ENCODE assay signal across 12 cellular contexts in genomic region chr14:68681256-68681655, GRCh38.
DNase-seq lines count a peak whose midpoint lies in the region; ATAC-seq, FAIRE-seq and TF ChIP-seq lines count a peak whose summit lies in the region.
"Had no signal": no experiment of that assay in that cellular context is flagged by ENCODE, and none has a peak within 500 bp of the region (broad histone marks: within the 10 kb centered on the region; RNA-seq: fewer than 3 reads in every experiment).

No MANE protein-coding gene starts in this region.

- POLR2A ChIA-PET in HepG2 (lab: Yijun Ruan, JAX): interaction anchor here (1.7 kb wide), 1 partner anchor 112 kb away, joined by 4 read pairs; the partner anchor contains the start of gene ZFP36L1

- CTCF ChIA-PET in HepG2 (lab: Yijun Ruan, JAX; ENCODE audit: low intra/inter-chr PET ratio, low total read pairs): no interaction called here

- H3K4me1 ChIP-seq in liver (ENCODE audit: control insufficient read depth in 4 of 4, insufficient read depth in 4 of 4, low read length in 3 of 4): peaks cover 4 to 18% (median 9%) of the 10 kb centered on the region in 4 donors
- peaks cover 82% of the 10 kb centered on the region for H3K4me1 ChIP-seq in HepG2 (ENCODE audit: insufficient read depth, low read length)
- peaks cover 53 to 63% (median 62%) of the 10 kb centered on the region in 4 donors for H3K4me1 ChIP-seq in esophagus muscularis mucosa
- peaks cover 20% of the 10 kb centered on the region for H3K4me1 ChIP-seq in parathyroid adenoma
- H3K4me1 ChIP-seq in BE2C: no peaks in the 10 kb centered on the region

- TF ChIP-seq RAD21 in liver (IDR thresholded peaks at IDR 0.05) (no peak), HepG2 (CRISPR knock-in tag; IDR thresholded peaks at IDR 0.05) (no peak)

- no peaks in the 10 kb centered on the region for H3K9me3 ChIP-seq in liver (ENCODE audit: control insufficient read depth in 4 of 4, low read length in 3 of 4)
- no peaks in the 10 kb centered on the region for H3K9me3 ChIP-seq in HepG2 (ENCODE audit: low read length)
- H3K9me3 ChIP-seq in esophagus muscularis mucosa: no peaks in the 10 kb centered on the region
- no peaks in the 10 kb centered on the region for H3K9me3 ChIP-seq in parathyroid adenoma (ENCODE audit: control insufficient read depth, low read length)
- H3K9me3 ChIP-seq in BE2C: no peaks in the 10 kb centered on the region; the same call in 1 of the 2 replicates

- intact Hi-C loops in HepG2 (cut with micrococcal nuclease; ENCODE audit: unreplicated experiment) (no loop called here), esophagus muscularis mucosa (cut with DNase I) (loop anchor here (5.0 to 10.0 kb wide), 3 partner anchors 106 to 746 kb away; no protein-coding TSS in a partner anchor)

- no peak overlapping the region for H3K4me3 ChIP-seq in liver (ENCODE audit: low read depth in 1 of 3, low read length in 3 of 3)
- H3K4me3 ChIP-seq in HepG2 (replicated peaks in 1 of 3; ENCODE audit: insufficient read depth in 1 of 3, low read depth in 2 of 3, low read length in 3 of 3): no peak overlapping the region
- no peak overlapping the region for H3K4me3 ChIP-seq in esophagus muscularis mucosa
- H3K4me3 ChIP-seq in parathyroid adenoma (ENCODE audit: low read depth, low read length): no peak overlapping the region
- no peak overlapping the region for H3K4me3 ChIP-seq in BE2C (ENCODE audit: low read depth, low read length)

- TF ChIP-seq POLR2A in HepG2 (IDR thresholded peaks at IDR 0.05; ENCODE audit: insufficient read depth in 1 of 2, low read depth in 2 of 2, low read length in 2 of 2) (no peak), esophagus muscularis mucosa (IDR thresholded peaks at IDR 0.05; ENCODE audit: low read depth) (no peak)

- no peak overlapping the region for H3K4me2 ChIP-seq in HepG2 (ENCODE audit: low read depth, low read length)
- no peak overlapping the region for H3K4me2 ChIP-seq in parathyroid adenoma (ENCODE audit: low read length)

- H3K27ac ChIP-seq in liver (ENCODE audit: low read depth in 1 of 2, low read length in 2 of 2) (peak overlapping the region; percentile 86 to 93), HepG2 (ENCODE audit: extremely low read length, insufficient read depth, low read length) (no peak overlapping the region), esophagus muscularis mucosa (replicated peaks in 1 of 4) (peak overlapping the region; percentile 81 to 89 (median 85)), parathyroid adenoma (peak overlapping the region; percentile 40)

- ATAC-seq in HepG2: no peak
- no peak for ATAC-seq in GM19395 (IDR thresholded peaks at IDR 0.05; ENCODE audit: unreplicated experiment)
- ATAC-seq: HCT116 had no signal

- peak overlapping the region in 1 of 2 donors; percentile 90 for H3K9ac ChIP-seq in liver (ENCODE audit: low read depth in 1 of 2, low read length in 2 of 2)
- H3K9ac ChIP-seq in HepG2 (ENCODE audit: insufficient read depth, low read depth, low read length): no peak overlapping the region
- no peak overlapping the region for H3K9ac ChIP-seq in parathyroid adenoma

- WGBS in liver: 86% methylated on average over 6 of the region's 6 CpGs
- WGBS in HepG2 (ENCODE audit: low lambda C conversion rate): 92% methylated on average over 6 of the region's 6 CpGs
- WGBS in esophagus muscularis mucosa: 65% methylated on average over 6 of the region's 6 CpGs

- TF ChIP-seq CTCF in liver (IDR thresholded peaks at IDR 0.05; ENCODE audit: low read depth, low read length, missing input control): no peak
- TF ChIP-seq CTCF in HepG2 (CRISPR knock-in tag; IDR thresholded peaks at IDR 0.05): no peak
- no peak for TF ChIP-seq CTCF in esophagus muscularis mucosa (IDR thresholded peaks at IDR 0.05)
- TF ChIP-seq CTCF in parathyroid adenoma (IDR thresholded peaks at IDR 0.05): no peak
- no peak for TF ChIP-seq CTCF in BE2C (IDR thresholded peaks at IDR 0.05; ENCODE audit: low read depth, low read length)

- in situ Hi-C loops in HepG2 (cut with HindIII; ENCODE audit: extremely low pct_ligation_motif_present, low pct_unique_long_range_greater_than_20kb): no loop called here

- DNase-seq in HepG2 (ENCODE audit: low spot score) (no peak), esophagus muscularis mucosa (ENCODE audit: extremely low spot score) (no peak), COLO829 (ENCODE audit: low spot score) (no peak), BE2C (no peak), cortex of kidney (lab: John Stamatoyannopoulos, UW) (no peak)
- DNase-seq: activated CD4-positive, alpha-beta T cell treated with anti-CD3 and anti-CD28 coated beads, Interleukin-2, amount 50 U/mL, for 48 hours; AML-193; posterior cingulate gyrus had no signal

- H3K36me3 ChIP-seq in liver (ENCODE audit: control insufficient read depth in 4 of 4, insufficient read depth in 3 of 4, low read depth in 1 of 4, low read length in 3 of 4) (no peaks in the 10 kb centered on the region), HepG2 (replicated peaks in 1 of 2; ENCODE audit: control insufficient read depth in 1 of 2, insufficient read depth in 2 of 2, low read length in 2 of 2) (no peaks in the 10 kb centered on the region), esophagus muscularis mucosa (no peaks in the 10 kb centered on the region), parathyroid adenoma (ENCODE audit: control insufficient read depth, insufficient read depth, low read length) (no peaks in the 10 kb centered on the region), BE2C (no peaks in the 10 kb centered on the region)

- no peak for FAIRE-seq in HepG2 (lab: Jason Lieb, UNC)

- TF ChIP-seq EP300 in HepG2 (IDR thresholded peaks at IDR 0.05; ENCODE audit: low read depth in 2 of 2, low read length in 2 of 2) (no peak), HepG2 (CRISPR knock-in tag; IDR thresholded peaks at IDR 0.05; ENCODE audit: borderline replicate concordance) (no peak), esophagus muscularis mucosa (IDR thresholded peaks at IDR 0.05) (no peak)

- no peaks in the 10 kb centered on the region for H4K20me1 ChIP-seq in HepG2 (ENCODE audit: insufficient read depth, low read length)

- H2AFZ ChIP-seq in HepG2 (ENCODE audit: low read length): no peak overlapping the region
- no peak overlapping the region for H2AFZ ChIP-seq in parathyroid adenoma

- BruUV-seq in HepG2 (replicated peaks; lab: Mats Ljungman, UMichigan): no TSS peak

- no peaks in the 10 kb centered on the region for H3K27me3 ChIP-seq in liver (ENCODE audit: control insufficient read depth in 4 of 4, insufficient read depth in 4 of 4, low read length in 3 of 4)
- peaks cover 0 to 11% of the 10 kb centered on the region in 2 experiments; a peak in 3 of 5 replicates for H3K27me3 ChIP-seq in HepG2 (ENCODE audit: control insufficient read depth in 1 of 2, insufficient read depth in 2 of 2, low read length in 2 of 2)
- no peaks in the 10 kb centered on the region for H3K27me3 ChIP-seq in esophagus muscularis mucosa
- no peaks in the 10 kb centered on the region for H3K27me3 ChIP-seq in parathyroid adenoma (ENCODE audit: control insufficient read depth, insufficient read depth, low read length)
- H3K27me3 ChIP-seq in BE2C: no peaks in the 10 kb centered on the region; the same call in 1 of the 2 replicates

- H3K79me2 ChIP-seq in HepG2 (ENCODE audit: insufficient read depth, low read length) (no peaks in the 10 kb centered on the region), parathyroid adenoma (no peaks in the 10 kb centered on the region)

TF ChIP-seq in liver, 16 proteins besides CTCF, POLR2A, EP300 and RAD21:
- no peak for TF ChIP-seq HNF4A (conservative IDR thresholded peaks at IDR 0.05)
- TF ChIP-seq NR2F2 (IDR thresholded peaks at IDR 0.05): no peak
- no peak for TF ChIP-seq TAF1 (conservative IDR thresholded peaks at IDR 0.05)
- TF ChIP-seq EGR1 (IDR thresholded peaks at IDR 0.05; ENCODE audit: low read depth in 2 of 2): no peak
- TF ChIP-seq HNF4G (IDR thresholded peaks at IDR 0.05): no peak
- no peak for TF ChIP-seq YY1 (IDR thresholded peaks at IDR 0.05)

TF ChIP-seq in HepG2, 621 proteins besides CTCF, POLR2A, EP300 and RAD21 (continues in another document):
- TF ChIP-seq ZNF672 (CRISPR knock-in tag; IDR thresholded peaks at IDR 0.05) (no peak), TP53 (CRISPR knock-in tag; conservative IDR thresholded peaks at IDR 0.05) (no peak), SIN3A (IDR thresholded peaks at IDR 0.05; ENCODE audit: borderline replicate concordance, low read depth, low read length) (no peak), NAIF1 (CRISPR knock-in tag; IDR thresholded peaks at IDR 0.05; ENCODE audit: borderline replicate concordance) (no peak), ZNF564 (CRISPR knock-in tag; IDR thresholded peaks at IDR 0.05) (no peak), ZBTB14 (CRISPR knock-in tag; IDR thresholded peaks at IDR 0.05) (no peak), SP1 (IDR thresholded peaks at IDR 0.05) (no peak), SP1 (CRISPR knock-in tag; IDR thresholded peaks at IDR 0.05) (no peak), ZNF432 (CRISPR knock-in tag; IDR thresholded peaks at IDR 0.05; ENCODE audit: borderline replicate concordance) (no peak), PHF21A (CRISPR knock-in tag; IDR thresholded peaks at IDR 0.05) (no peak), ZC3H4 (CRISPR knock-in tag; IDR thresholded peaks at IDR 0.05; ENCODE audit: borderline replicate concordance) (no peak), MEIS1 (CRISPR knock-in tag; IDR thresholded peaks at IDR 0.05; ENCODE audit: borderline replicate concordance) (no peak), POGK (CRISPR knock-in tag; conservative IDR thresholded peaks at IDR 0.05) (no peak)
